ENCODE assay signal across 12 cellular contexts in the genomic region with DNA sequence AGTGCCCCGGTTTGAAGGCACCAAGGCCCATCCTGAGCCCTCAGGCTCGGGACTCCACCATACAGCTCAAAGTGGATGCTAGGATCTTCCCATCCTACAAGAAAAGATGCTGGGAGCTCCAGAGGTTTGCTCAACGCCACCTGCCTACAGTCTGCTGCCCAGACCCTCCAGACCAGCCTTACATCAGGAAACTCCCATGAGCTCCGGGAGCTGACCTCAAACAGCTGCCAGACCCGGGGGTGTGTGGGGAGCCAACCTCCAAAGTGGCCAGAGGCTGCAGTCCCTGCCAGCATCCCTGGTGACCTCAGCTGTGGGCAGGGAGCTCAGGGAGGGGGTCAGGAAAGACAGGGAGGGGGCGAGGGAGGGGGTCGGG. TPM values are rescaled to one million over a fixed set of nuclear protein-coding genes. Genes with fewer than 3 reads are reported as not detected.
DNase-seq lines count a peak whose midpoint lies in the region; ATAC-seq and TF ChIP-seq lines count a peak whose summit lies in the region.
"Had no signal": no experiment of that assay in that cellular context is flagged by ENCODE, and none has a peak within 500 bp of the region (broad histone marks: within the 10 kb centered on the region; RNA-seq: fewer than 3 reads in every experiment).

No MANE protein-coding gene starts in this region.

- POLR2A ChIA-PET in PC-3 (lab: Charles Lee; ENCODE audit: unreplicated experiment): no interaction called here

- H3K9me3 ChIP-seq in PC-3 (ENCODE audit: low read length): no peaks in the 10 kb centered on the region
- no peaks in the 10 kb centered on the region for H3K9me3 ChIP-seq in iPS-18a (ENCODE audit: control insufficient read depth, low read depth, low read length)
- no peaks in the 10 kb centered on the region for H3K9me3 ChIP-seq in subcutaneous abdominal adipose tissue (ENCODE audit: control insufficient read depth in 5 of 5, low read length in 5 of 5)
- H3K9me3 ChIP-seq: gastroesophageal sphincter had no signal

- H3K9me3 Mint-ChIP-seq in activated CD8-positive, alpha-beta memory T cell treated with anti-CD3 and anti-CD28 coated beads, Interleukin-2, amount 10 ng/mL, durations not matched to agents 7 days and 5 days (ENCODE audit: low read depth): no peaks in the 10 kb centered on the region
- H3K9me3 Mint-ChIP-seq: activated T-helper 1 cell treated with anti-CD3 and anti-CD28 coated beads, Interleukin-12 subunit alpha, Interleukin-12 subunit beta, Interleukin-2, Interleukin-4 antibody, amounts not matched to agents 30 ng/mL and 10 ng/mL and 1 ng/mL, durations not matched to agents 14 hours and 24 hours and 36 hours; T-helper 1 cell treated with Interleukin-12 subunit alpha and Interleukin-12 subunit beta and Interleukin-4 antibody, amounts not matched to agents 30 μg/mL and 1 μg/mL, for 36 hours had no signal

- H3K4me3 ChIP-seq in PC-3 (ENCODE audit: low read length): peak overlapping the region; percentile 62
- peak overlapping the region; percentile 47 for H3K4me3 ChIP-seq in iPS-18a (ENCODE audit: low read length)
- H3K4me3 ChIP-seq in subcutaneous abdominal adipose tissue (ENCODE audit: low read depth in 1 of 5, low read length in 5 of 5): peak overlapping the region in 3 of 5 donors; percentile 35 to 42 (median 41)

- H3K27me3 Mint-ChIP-seq in activated CD8-positive, alpha-beta memory T cell treated with anti-CD3 and anti-CD28 coated beads, Interleukin-2, amount 10 ng/mL, durations not matched to agents 7 days and 5 days: peaks cover 4% of the 10 kb centered on the region

- peak overlapping the region; percentile 79; the same call in 1 of the 2 replicates for H2AFZ ChIP-seq in PC-3 (ENCODE audit: low read length)

- no peak for TF ChIP-seq CTCF in PC-3 (conservative IDR thresholded peaks at IDR 0.05; ENCODE audit: low read depth, low read length)

- H3K4me1 ChIP-seq in PC-3 (ENCODE audit: insufficient read depth, low read length) (no peaks in the 10 kb centered on the region), iPS-18a (ENCODE audit: control insufficient read depth, low read depth, low read length) (no peaks in the 10 kb centered on the region), subcutaneous abdominal adipose tissue (ENCODE audit: control insufficient read depth in 5 of 5, insufficient read depth in 5 of 5, low read length in 5 of 5) (peaks cover 0 to 13% (median 11%) of the 10 kb centered on the region in 5 donors)

- peaks cover 2% of the 10 kb centered on the region for H3K4me1 Mint-ChIP-seq in activated CD8-positive, alpha-beta memory T cell treated with anti-CD3 and anti-CD28 coated beads, Interleukin-2, amount 10 ng/mL, durations not matched to agents 7 days and 5 days

- H3K9ac ChIP-seq in PC-3 (ENCODE audit: low read length) (no peak overlapping the region), iPS-18a (ENCODE audit: low read length) (no peak overlapping the region), subcutaneous abdominal adipose tissue (ENCODE audit: low read length in 5 of 5) (no peak overlapping the region)

- peak overlapping the region; percentile 81 for H3K4me2 ChIP-seq in PC-3 (ENCODE audit: low read length)

- BruUV-seq in PC-3 (replicated peaks; lab: Mats Ljungman, UMichigan): no TSS peak

- no peak overlapping the region for H3K4me3 Mint-ChIP-seq in activated CD8-positive, alpha-beta memory T cell treated with anti-CD3 and anti-CD28 coated beads, Interleukin-2, amount 10 ng/mL, durations not matched to agents 7 days and 5 days
- H3K4me3 Mint-ChIP-seq: activated T-helper 1 cell treated with anti-CD3 and anti-CD28 coated beads, Interleukin-12 subunit alpha, Interleukin-12 subunit beta, Interleukin-2, Interleukin-4 antibody, amounts not matched to agents 30 ng/mL and 10 ng/mL and 1 ng/mL, durations not matched to agents 14 hours and 24 hours and 36 hours; T-helper 1 cell treated with Interleukin-12 subunit alpha and Interleukin-12 subunit beta and Interleukin-4 antibody, amounts not matched to agents 30 μg/mL and 1 μg/mL, for 36 hours had no signal

- H3K36me3 Mint-ChIP-seq in activated CD8-positive, alpha-beta memory T cell treated with anti-CD3 and anti-CD28 coated beads, Interleukin-2, amount 10 ng/mL, durations not matched to agents 7 days and 5 days: no peaks in the 10 kb centered on the region

- H3K27ac ChIP-seq in PC-3 (ENCODE audit: low read length) (no peak overlapping the region), iPS-18a (ENCODE audit: low read length) (no peak overlapping the region), subcutaneous abdominal adipose tissue (ENCODE audit: low read depth, low read length) (no peak overlapping the region)

- no peaks in the 10 kb centered on the region for H3F3A ChIP-seq in PC-3 (ENCODE audit: low read length, unreplicated experiment)

- H4K20me1 ChIP-seq in PC-3 (ENCODE audit: low read length): no peaks in the 10 kb centered on the region

- peak; percentile 48 for DNase-seq in activated CD8-positive, alpha-beta memory T cell treated with anti-CD3 and anti-CD28 coated beads for 24 hours
- DNase-seq in activated CD8-positive, alpha-beta memory T cell treated with anti-CD3 and anti-CD28 coated beads, Interleukin-2, amount 10 ng/mL, durations not matched to agents 7 days and 5 days: no peak
- DNase-seq in PC-3 (no peak), NOMO-1 (lab: John Stamatoyannopoulos, UW; ENCODE audit: unreplicated experiment in 2 of 2) (no peak), superior temporal gyrus (ENCODE audit: extremely low spot score) (no peak), 8988T (no peak)
- DNase-seq: effector CD4-positive, alpha-beta T cell had no signal

- no peaks in the 10 kb centered on the region for H3K9me2 ChIP-seq in PC-3 (replicated peaks; ENCODE audit: low read length)

- intact Hi-C loops in PC-3 (cut with micrococcal nuclease): loop anchor here (10.0 kb wide), 1 partner anchor 1276 kb away; no protein-coding TSS in a partner anchor

- H3K27ac Mint-ChIP-seq in activated CD8-positive, alpha-beta memory T cell treated with anti-CD3 and anti-CD28 coated beads, Interleukin-2, amount 10 ng/mL, durations not matched to agents 7 days and 5 days: no peak overlapping the region
- H3K27ac Mint-ChIP-seq: activated T-helper 1 cell treated with anti-CD3 and anti-CD28 coated beads, Interleukin-12 subunit alpha, Interleukin-12 subunit beta, Interleukin-2, Interleukin-4 antibody, amounts not matched to agents 30 ng/mL and 10 ng/mL and 1 ng/mL, durations not matched to agents 14 hours and 24 hours and 36 hours; T-helper 1 cell treated with Interleukin-12 subunit alpha and Interleukin-12 subunit beta and Interleukin-4 antibody, amounts not matched to agents 30 μg/mL and 1 μg/mL, for 36 hours had no signal

- no peaks in the 10 kb centered on the region for H3K79me2 ChIP-seq in PC-3 (ENCODE audit: low read length)

- CTCF ChIA-PET in activated CD8-positive, alpha-beta memory T cell treated with anti-CD3 and anti-CD28 coated beads, Interleukin-2, amount 10 ng/mL, durations not matched to agents 7 days and 5 days (lab: Charles Lee): interaction anchor here (0.7 to 1.6 kb wide), 25 partner anchors 8 to 1874 kb away, joined by 3 to 7 read pairs (median 3); no protein-coding TSS in a partner anchor
- CTCF ChIA-PET in PC-3 (lab: Charles Lee): interaction anchor here (0.6 to 1.0 kb wide), 10 partner anchors 13 to 1878 kb away, joined by 3 to 16 read pairs (median 10); no protein-coding TSS in a partner anchor

- ATAC-seq in activated CD8-positive, alpha-beta memory T cell treated with anti-CD3 and anti-CD28 coated beads, Interleukin-2, amount 10 ng/mL, durations not matched to agents 7 days and 5 days: no peak
- ATAC-seq in PC-3: no peak

- H3K27me3 ChIP-seq in PC-3 (ENCODE audit: low read length) (no peaks in the 10 kb centered on the region), iPS-18a (ENCODE audit: control insufficient read depth, insufficient read depth, low read length) (peaks cover 6% of the 10 kb centered on the region), subcutaneous abdominal adipose tissue (ENCODE audit: control insufficient read depth in 5 of 5, insufficient read depth in 4 of 5, low read length in 5 of 5) (peaks cover 0 to 9% (median 0%) of the 10 kb centered on the region in 5 donors)

- no peaks in the 10 kb centered on the region for H3K36me3 ChIP-seq in PC-3 (ENCODE audit: low read depth, low read length)
- no peaks in the 10 kb centered on the region for H3K36me3 ChIP-seq in iPS-18a (ENCODE audit: control insufficient read depth, low read depth, low read length)
- H3K36me3 ChIP-seq in subcutaneous abdominal adipose tissue (ENCODE audit: control insufficient read depth in 5 of 5, insufficient read depth in 5 of 5, low read length in 5 of 5): no peaks in the 10 kb centered on the region
- H3K36me3 ChIP-seq: gastroesophageal sphincter had no signal

RNA-seq across cellular contexts. Expression of a gene that starts 43.8 kb away (rescaled TPM):
- not detected for total RNA-seq in activated CD8-positive, alpha-beta memory T cell treated with anti-CD3 and anti-CD28 coated beads, Interleukin-2, amount 10 ng/mL, durations not matched to agents 7 days and 5 days
- not detected in 2 replicates for total RNA-seq in PC-3 (2014; rRNA removed)
- total RNA-seq: activated T-helper 1 cell treated with anti-CD3 and anti-CD28 coated beads, Interleukin-12 subunit alpha, Interleukin-12 subunit beta, Interleukin-2, Interleukin-4 antibody, amounts not matched to agents 30 ng/mL and 10 ng/mL and 1 ng/mL, durations not matched to agents 14 hours and 24 hours and 36 hours; gastroesophageal sphincter had no signal
